In the genomic region with DNA sequence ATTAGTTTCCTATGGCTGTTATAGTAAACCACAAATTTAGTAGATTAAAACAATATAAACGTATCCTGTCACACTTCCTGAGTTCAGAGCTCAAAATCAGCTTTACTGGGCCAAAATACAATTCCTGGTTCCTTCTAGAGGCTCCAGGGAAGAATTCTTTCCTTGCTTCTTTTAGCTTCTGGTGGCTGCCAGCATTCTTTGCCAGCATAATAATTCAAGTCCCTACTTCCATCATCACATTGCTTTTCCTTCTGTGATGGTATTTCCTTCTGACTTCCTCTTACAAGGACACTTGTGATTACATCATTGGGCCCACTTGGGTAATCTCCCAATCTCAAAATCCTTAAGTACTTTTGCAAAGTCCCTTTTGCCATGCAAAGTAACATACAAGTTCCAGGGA, we compare ENCODE assay signal across 12 cellular contexts. TPM values are rescaled to one million over a fixed set of nuclear protein-coding genes. Genes with fewer than 3 reads are reported as not detected.
DNase-seq lines count a peak whose midpoint lies in the region; ATAC-seq and TF ChIP-seq lines count a peak whose summit lies in the region.
"Had no signal": no experiment of that assay in that cellular context is flagged by ENCODE, and none has a peak within 500 bp of the region (broad histone marks: within the 10 kb centered on the region; RNA-seq: fewer than 3 reads in every experiment).

No MANE protein-coding gene starts in this region.

- H3K4me3 ChIP-seq in PC-3 (ENCODE audit: low read length), result no peak overlapping the region
- no peak overlapping the region for H3K4me3 ChIP-seq in PC-9
- H3K4me3 ChIP-seq: prostate gland had no signal

- ATAC-seq in PC-3 (no peak), sciatic nerve (peak; percentile 71)

- no peaks in the 10 kb centered on the region for H3K9me2 ChIP-seq in PC-3 (replicated peaks; ENCODE audit: low read length)
- H3K9me2 ChIP-seq in PC-9 (ENCODE audit: insufficient read depth), result no peaks in the 10 kb centered on the region

- CTCF ChIA-PET in PC-3 (lab: Charles Lee), result no interaction called here
- CTCF ChIA-PET in PC-9 (lab: Charles Lee), result no interaction called here

- TF ChIP-seq CTCF in PC-3 (conservative IDR thresholded peaks at IDR 0.05; ENCODE audit: low read depth, low read length) (no peak), PC-9 (conservative IDR thresholded peaks at IDR 0.05) (no peak)

- no peaks in the 10 kb centered on the region for H4K20me1 ChIP-seq in PC-3 (ENCODE audit: low read length)
- no peaks in the 10 kb centered on the region for H4K20me1 ChIP-seq in PC-9 (ENCODE audit: insufficient read depth)

- H2AFZ ChIP-seq in PC-3 (ENCODE audit: low read length), result no peak overlapping the region
- no peak overlapping the region for H2AFZ ChIP-seq in PC-9

- H3K79me2 ChIP-seq in PC-3 (ENCODE audit: low read length), result no peaks in the 10 kb centered on the region
- H3K79me2 ChIP-seq in PC-9 (ENCODE audit: low read depth), result no peaks in the 10 kb centered on the region

- H3F3A ChIP-seq in PC-3 (ENCODE audit: low read length, unreplicated experiment) (no peaks in the 10 kb centered on the region), PC-9 (ENCODE audit: insufficient read depth, low read depth) (peaks cover 5% of the 10 kb centered on the region)

- no peak overlapping the region for H3K9ac ChIP-seq in PC-3 (ENCODE audit: low read length)

- H3K4me1 ChIP-seq in PC-3 (ENCODE audit: insufficient read depth, low read length), result no peaks in the 10 kb centered on the region; the same call in 1 of the 2 replicates
- H3K4me1 ChIP-seq in PC-9 (replicated peaks; ENCODE audit: insufficient read depth), result no peaks in the 10 kb centered on the region
- H3K4me1 ChIP-seq: prostate gland had no signal

- BruUV-seq in PC-3 (replicated peaks; lab: Mats Ljungman, UMichigan) (TSS peak; percentile 5), PC-9 (replicated peaks; lab: Mats Ljungman, UMichigan) (no TSS peak)

- H3K27ac ChIP-seq in PC-3 (ENCODE audit: low read length), result no peak overlapping the region
- no peak overlapping the region for H3K27ac ChIP-seq in PC-9
- H3K27ac ChIP-seq: prostate gland had no signal

- H3K27me3 ChIP-seq in PC-3 (ENCODE audit: low read length), result no peaks in the 10 kb centered on the region
- no peaks in the 10 kb centered on the region for H3K27me3 ChIP-seq in PC-9 (ENCODE audit: insufficient read depth, low read depth)

- intact Hi-C loops in PC-3 (cut with micrococcal nuclease) (no loop called here), sciatic nerve (cut with DNase I) (no loop called here), PC-9 (cut with micrococcal nuclease; ENCODE audit: unreplicated experiment) (no loop called here)

- DNase-seq in SIG-M5 treated with dmso at 0.1 percent for 504 hours (lab: John Stamatoyannopoulos, UW; ENCODE audit: unreplicated experiment) (peak; percentile 40), SIG-M5 (lab: John Stamatoyannopoulos, UW) (no peak), PC-3 (no peak), fibroblast of peridontal ligament (ENCODE audit: extremely low read depth) (peak; percentile 30), sciatic nerve (ENCODE audit: low spot score) (no peak), GDM1 (lab: John Stamatoyannopoulos, UW) (no peak), cerebellar cortex (ENCODE audit: low spot score) (no peak), PC-9 (no peak)
- DNase-seq: islet precursor cell, NCI-H1092, NCI-H774 had no signal

- H3K9me3 ChIP-seq in PC-3 (ENCODE audit: low read length) (no peaks in the 10 kb centered on the region), PC-9 (ENCODE audit: insufficient read depth, low read depth) (no peaks in the 10 kb centered on the region)
- H3K9me3 ChIP-seq: prostate gland had no signal

- no peak overlapping the region for H3K4me2 ChIP-seq in PC-3 (ENCODE audit: low read length)
- no peak overlapping the region for H3K4me2 ChIP-seq in PC-9

- H3K36me3 ChIP-seq in PC-3 (ENCODE audit: low read depth, low read length) (peaks cover 10% of the 10 kb centered on the region; the same call in 1 of the 2 replicates), PC-9 (ENCODE audit: low read depth) (0 out of 2 replicates have a peak, but pooled peaks cover 5% of the 10 kb centered on the region)
- H3K36me3 ChIP-seq: prostate gland had no signal

- POLR2A ChIA-PET in PC-3 (lab: Charles Lee; ENCODE audit: unreplicated experiment) (no interaction called here), PC-9 (lab: Charles Lee; ENCODE audit: unreplicated experiment) (no interaction called here)

RNA-seq across cellular contexts. Expression of a gene that starts 40.6 kb away (rescaled TPM):
- total RNA-seq in PC-3 (2014; rRNA removed) (16.8 and 24.9 TPM in 2 replicates), sciatic nerve (25.6 TPM), PC-9 (2021) (19.9 and 20.1 TPM in 2 replicates)

RNA-seq across cellular contexts. Expression of a gene that starts 56.3 kb away (rescaled TPM):
- total RNA-seq in PC-3 (2014; rRNA removed), result 266 and 321 TPM in 2 replicates
- total RNA-seq in sciatic nerve, result 60.4 TPM
- 113 and 219 TPM in 2 replicates for total RNA-seq in PC-9 (2021)

RNA-seq across cellular contexts. Expression of a gene that starts 56.8 kb away (rescaled TPM):
- 396 and 410 TPM in 2 replicates for total RNA-seq in PC-3 (2014; rRNA removed)
- 136 TPM for total RNA-seq in sciatic nerve
- total RNA-seq in PC-9 (2021), result 532 and 557 TPM in 2 replicates

Comparison
In these comparisons a context has a peak if more than half of its experiments do, and no peak if none do; other contexts are left out.
1. DNase-seq: peak in SIG-M5 treated with dmso at 0.1 percent for 504 hours (single experiment) and fibroblast of peridontal ligament (single experiment); none in SIG-M5 (single experiment), PC-3 (single experiment), sciatic nerve (single experiment), GDM1 (single experiment), cerebellar cortex (single experiment) and PC-9 (0 of 2).